In the genomic region with DNA sequence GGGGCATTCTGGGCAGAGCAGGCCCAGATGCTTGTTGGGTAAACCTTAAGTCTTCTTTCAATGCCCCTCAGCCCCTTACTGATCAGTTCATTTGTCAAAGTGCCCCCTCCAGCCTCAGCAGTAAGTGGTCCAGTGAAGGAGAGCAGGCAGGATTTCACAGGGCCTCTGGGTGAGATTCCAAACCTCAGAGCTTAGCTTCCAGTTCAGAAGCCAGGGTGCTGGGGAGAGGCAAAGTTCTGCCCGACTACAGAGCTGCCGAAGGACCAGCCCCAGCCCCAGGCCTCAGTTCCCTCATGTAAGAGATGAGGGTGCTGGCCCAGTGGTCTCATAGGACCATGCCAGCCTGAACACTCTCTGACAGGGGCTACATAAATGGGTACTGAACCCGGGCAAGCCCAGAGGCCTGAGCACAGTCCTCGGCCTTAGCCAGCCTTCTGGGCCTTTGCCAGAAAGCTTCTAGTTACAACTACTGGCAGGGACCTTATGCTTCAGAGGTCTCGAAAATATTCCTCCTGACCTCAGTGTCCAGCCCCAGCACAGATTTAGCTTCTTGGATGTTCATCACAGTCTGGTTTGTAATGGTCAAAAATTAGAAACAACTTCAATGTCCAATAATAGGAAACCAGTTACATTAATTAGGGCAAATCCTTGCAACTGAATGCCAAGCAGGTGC, we compare ENCODE assay signal across 22 cellular contexts. TPM values are rescaled to one million over a fixed set of nuclear protein-coding genes. Genes with fewer than 3 reads are reported as not detected.
DNase-seq lines count a peak whose midpoint lies in the region; ATAC-seq and TF ChIP-seq lines count a peak whose summit lies in the region.
"Had no signal": no experiment of that assay in that cellular context is flagged by ENCODE, and none has a peak within 500 bp of the region (broad histone marks: within the 10 kb centered on the region; RNA-seq: fewer than 3 reads in every experiment).

No MANE protein-coding gene starts in this region.

- no peaks in the 10 kb centered on the region for H3K4me1 ChIP-seq in left ventricle myocardium inferior
- H3K4me1 ChIP-seq in mesendoderm (ENCODE audit: control insufficient read depth, low read depth, low read length): no peaks in the 10 kb centered on the region
- H3K4me1 ChIP-seq in psoas muscle: peaks cover 30% of the 10 kb centered on the region
- no peaks in the 10 kb centered on the region for H3K4me1 ChIP-seq in CD8-positive, alpha-beta T cell (ENCODE audit: insufficient read depth, low read length)
- H3K4me1 ChIP-seq: SJSA1 had no signal

- H3K4me3 Mint-ChIP-seq in CD8-positive, alpha-beta T cell: no peak overlapping the region
- H3K4me3 Mint-ChIP-seq: CD4-positive, alpha-beta T cell; HFFc6 had no signal

- WGBS in mesendoderm (ENCODE audit: extremely low coverage, insufficient coverage, low lambda C conversion rate): no CpG with 5 or more reads among the region's 5 CpGs
- WGBS in psoas muscle, 3 donors: 24 to 34% (median 30%) methylated on average over 3 to 5 of the region's 5 CpGs

- no peak overlapping the region for H4K8ac ChIP-seq in mesendoderm (ENCODE audit: low read depth, low read length)

- no peaks in the 10 kb centered on the region for H3K9me3 Mint-ChIP-seq in CD8-positive, alpha-beta T cell
- H3K9me3 Mint-ChIP-seq: CD4-positive, alpha-beta T cell; HFFc6 had no signal

- no peak overlapping the region for H3K4me3 ChIP-seq in left ventricle myocardium inferior
- H3K4me3 ChIP-seq in mesendoderm (ENCODE audit: low read length): no peak overlapping the region
- no peak overlapping the region for H3K4me3 ChIP-seq in psoas muscle
- H3K4me3 ChIP-seq in CD8-positive, alpha-beta T cell (ENCODE audit: low read depth, low read length): no peak overlapping the region
- H3K4me3 ChIP-seq: PC-9, SJSA1 had no signal

- H3K36me3 ChIP-seq in left ventricle myocardium inferior (no peaks in the 10 kb centered on the region), mesendoderm (ENCODE audit: control insufficient read depth, insufficient read depth, low read length) (no peaks in the 10 kb centered on the region), psoas muscle (ENCODE audit: insufficient read depth in 1 of 2, low read depth in 1 of 2) (no peaks in the 10 kb centered on the region)
- no peaks in the 10 kb centered on the region for H3K36me3 ChIP-seq in CD8-positive, alpha-beta T cell (ENCODE audit: insufficient read depth, low read length)
- H3K36me3 ChIP-seq: SJSA1 had no signal

- no peak overlapping the region for H3K27ac Mint-ChIP-seq in CD8-positive, alpha-beta T cell
- H3K27ac Mint-ChIP-seq: CD4-positive, alpha-beta T cell; HFFc6 had no signal

- no peak overlapping the region for H3K4me2 ChIP-seq in mesendoderm (ENCODE audit: low read length)
- H3K4me2 ChIP-seq: PC-9 had no signal

- POLR2A ChIA-PET in CD8-positive, alpha-beta T cell (lab: Charles Lee): interaction anchor here (0.7 kb wide), 1 partner anchor 9 kb away, joined by 3 read pairs; no protein-coding TSS in a partner anchor
- POLR2A ChIA-PET in RWPE1 (lab: Yijun Ruan, JAX; ENCODE audit: low non-redundant PET): no interaction called here

- no peaks in the 10 kb centered on the region for H3K9me3 ChIP-seq in left ventricle myocardium inferior (replicated peaks)
- no peaks in the 10 kb centered on the region for H3K9me3 ChIP-seq in psoas muscle
- no peaks in the 10 kb centered on the region for H3K9me3 ChIP-seq in CD8-positive, alpha-beta T cell (ENCODE audit: low read length)
- H3K9me3 ChIP-seq: SJSA1 had no signal

- no peaks in the 10 kb centered on the region for H3K27me3 Mint-ChIP-seq in CD8-positive, alpha-beta T cell (ENCODE audit: low read depth)
- H3K27me3 Mint-ChIP-seq: CD4-positive, alpha-beta T cell had no signal

- no peaks in the 10 kb centered on the region for H3K79me1 ChIP-seq in mesendoderm (ENCODE audit: low read length)

- H3K36me3 Mint-ChIP-seq in CD8-positive, alpha-beta T cell: no peaks in the 10 kb centered on the region

- H2BK120ac ChIP-seq in mesendoderm (ENCODE audit: low read depth, low read length): peak overlapping the region; percentile 6

- H3K4ac ChIP-seq in mesendoderm (ENCODE audit: low read depth, low read length): no peak overlapping the region

- H3K27me3 ChIP-seq in left ventricle myocardium inferior (ENCODE audit: low read depth) (no peaks in the 10 kb centered on the region), mesendoderm (ENCODE audit: insufficient read depth, low read length, poor library complexity) (no peaks in the 10 kb centered on the region), psoas muscle (ENCODE audit: insufficient read depth in 3 of 3, low read length in 2 of 3) (no peaks in the 10 kb centered on the region)
- H3K27me3 ChIP-seq in CD8-positive, alpha-beta T cell (ENCODE audit: insufficient read depth, low read length): no peaks in the 10 kb centered on the region
- H3K27me3 ChIP-seq: SJSA1 had no signal

- intact Hi-C loops in left ventricle myocardium superior (cut with micrococcal nuclease) (no loop called here), left ventricle myocardium inferior (cut with micrococcal nuclease) (no loop called here), psoas muscle (cut with DNase I) (loop anchor here in 1 of 2 donors (10.0 kb wide), 1 partner anchor 179 kb away; a partner anchor contains a TSS)
- intact Hi-C loops in CD8-positive, alpha-beta T cell (cut with DNase I, micrococcal nuclease): no loop called here

- H2BK15ac ChIP-seq in mesendoderm (replicated peaks; ENCODE audit: low read depth): no peak overlapping the region

- no peak overlapping the region for H3K56ac ChIP-seq in mesendoderm (ENCODE audit: low read length)

- no peaks in the 10 kb centered on the region for H3K79me2 ChIP-seq in mesendoderm (ENCODE audit: control insufficient read depth, insufficient read depth, low read length)

- no peak overlapping the region for H3K9ac ChIP-seq in mesendoderm (ENCODE audit: low read length)

- ATAC-seq in left ventricle myocardium superior (peak; percentile 32), psoas muscle (peak; percentile 87 to 94 (median 90)), GM18873 (IDR thresholded peaks at IDR 0.05; ENCODE audit: low FRiP score, unreplicated experiment) (no peak)
- ATAC-seq in CD8-positive, alpha-beta T cell: no peak

- TF ChIP-seq CTCF in left ventricle myocardium inferior (IDR thresholded peaks at IDR 0.05; ENCODE audit: borderline replicate concordance) (no peak), psoas muscle (IDR thresholded peaks at IDR 0.05) (no peak), RWPE1 (conservative IDR thresholded peaks at IDR 0.05; ENCODE audit: low read depth) (no peak)
- no peak for TF ChIP-seq CTCF in CD8-positive, alpha-beta T cell (IDR thresholded peaks at IDR 0.05)

- no peak overlapping the region for H4K5ac ChIP-seq in mesendoderm (ENCODE audit: low read length)

- CTCF ChIA-PET in CD8-positive, alpha-beta T cell (lab: Charles Lee): interaction anchor here (0.9 to 1.4 kb wide), 2 partner anchors 11 to 30 kb away, joined by 4 read pairs; no protein-coding TSS in a partner anchor
- CTCF ChIA-PET in RWPE1 (lab: Yijun Ruan, JAX): interaction anchor here (2.1 kb wide), 1 partner anchor 10 kb away, joined by 6 read pairs; no protein-coding TSS in a partner anchor

- H2BK5ac ChIP-seq in mesendoderm (ENCODE audit: low read length): no peak overlapping the region

- H3K23ac ChIP-seq in mesendoderm (ENCODE audit: low read length): no peak overlapping the region

- H3K18ac ChIP-seq in mesendoderm (ENCODE audit: low read length): no peak overlapping the region

- H3K27ac ChIP-seq in left ventricle myocardium inferior (replicated peaks): no peak overlapping the region
- no peak overlapping the region for H3K27ac ChIP-seq in mesendoderm (ENCODE audit: low read depth, low read length)
- peak overlapping the region; percentile 85 for H3K27ac ChIP-seq in psoas muscle
- no peak overlapping the region for H3K27ac ChIP-seq in CD8-positive, alpha-beta T cell (ENCODE audit: low read depth, low read length)
- H3K27ac ChIP-seq in RWPE1: no peak overlapping the region
- H3K27ac ChIP-seq: HL-60, PC-9, SJSA1 had no signal

- no peak overlapping the region for H2AK5ac ChIP-seq in mesendoderm (ENCODE audit: low read length)

- no peak for DNase-seq in left ventricle myocardium superior
- DNase-seq in left ventricle myocardium inferior: no peak
- DNase-seq in mesendoderm: no peak
- DNase-seq in psoas muscle: peak in 1 of 2 donors; percentile 73
- DNase-seq in CD8-positive, alpha-beta T cell: no peak
- no peak for DNase-seq in hippocampal formation (lab: John Stamatoyannopoulos, UW)
- DNase-seq in RWPE1 (ENCODE audit: low spot score): no peak
- DNase-seq: CD4-positive, alpha-beta T cell; DMS53; H7; HFFc6; IMR-90; NCI-H1930; NCI-H226; NCI-H524 treated with DMSO at 0.1 percent for 48 hours; PC-9 had no signal

- H3K4me1 Mint-ChIP-seq in CD8-positive, alpha-beta T cell (ENCODE audit: low read depth): no peaks in the 10 kb centered on the region

RNA-seq across cellular contexts. Expression of a gene that starts 0.9 kb away (rescaled TPM):
- not detected for total RNA-seq in left ventricle myocardium superior
- not detected for total RNA-seq in left ventricle myocardium inferior
- 0.03 TPM for polyA plus RNA-seq in mesendoderm (2013, experiment 1 of 2)
- polyA plus RNA-seq in mesendoderm (2013, experiment 2 of 2): 0.07 TPM
- total RNA-seq in psoas muscle: under 1 TPM in 3 of 4 donors, not detected in 1; 0.20 to 0.36 (median 0.30) TPM
- under 1 TPM in 2 of 3 donors, not detected in 1; 0.08 to 0.34 TPM for polyA plus RNA-seq in psoas muscle
- not detected for total RNA-seq in CD8-positive, alpha-beta T cell
- total RNA-seq: CD4-positive, alpha-beta T cell; HFFc6; HT1080; IMR-90; MCF 10A; PC-9; SJSA1 had no signal
- polyA plus RNA-seq: IMR-90 had no signal

RNA-seq across cellular contexts. Expression of a gene that starts 16.2 kb away (rescaled TPM):
- total RNA-seq in left ventricle myocardium superior: not detected
- total RNA-seq in left ventricle myocardium inferior: not detected
- 0.01 TPM for polyA plus RNA-seq in mesendoderm (2013, experiment 1 of 2)
- not detected for polyA plus RNA-seq in mesendoderm (2013, experiment 2 of 2)
- under 1 TPM in 2 of 4 donors, not detected in 2; 0.10 to 0.15 TPM for total RNA-seq in psoas muscle
- polyA plus RNA-seq in psoas muscle: under 1 TPM in 2 of 3 donors, not detected in 1; 0.03 to 0.04 TPM
- total RNA-seq in CD8-positive, alpha-beta T cell: not detected
- total RNA-seq: CD4-positive, alpha-beta T cell; H7; HFFc6; IMR-90; MCF 10A; PC-9 had no signal
- polyA plus RNA-seq: BJ had no signal

Comparison
In these comparisons a context has a peak if more than half of its experiments do, and no peak if none do; other contexts are left out.
1. ATAC-seq: peak in left ventricle myocardium superior (single experiment) and psoas muscle (4 of 4); none in CD8-positive, alpha-beta T cell (single experiment) and GM18873 (single experiment).